Comparison of ENCODE assay signal across 12 cellular contexts in genomic region chr2:96769816-96770215, GRCh38. TPM values are rescaled to one million over a fixed set of nuclear protein-coding genes. Genes with fewer than 3 reads are reported as not detected.
DNase-seq lines count a peak whose midpoint lies in the region; ATAC-seq and TF ChIP-seq lines count a peak whose summit lies in the region.
"Had no signal": no experiment of that assay in that cellular context is flagged by ENCODE, and none has a peak within 500 bp of the region (broad histone marks: within the 10 kb centered on the region; RNA-seq: fewer than 3 reads in every experiment).

No MANE protein-coding gene starts in this region.

- H3K4me1 ChIP-seq in lower lobe of right lung (peaks cover 36% of the 10 kb centered on the region), testis (no peaks in the 10 kb centered on the region)

- TF ChIP-seq CTCF in lower lobe of right lung (IDR thresholded peaks at IDR 0.05) (no peak), testis (IDR thresholded peaks at IDR 0.05) (no peak)

- H3K27ac ChIP-seq in lower lobe of right lung (no peak overlapping the region), testis (no peak overlapping the region)

- ATAC-seq in effector memory CD8-positive, alpha-beta T cell (replicated peaks), result no peak
- ATAC-seq in lower lobe of right lung (peak; percentile 45 to 74), HG02981 (IDR thresholded peaks at IDR 0.05; ENCODE audit: unreplicated experiment) (no peak)

- H3K4me3 Mint-ChIP-seq in effector memory CD8-positive, alpha-beta T cell, result no peak overlapping the region

- peak overlapping the region; percentile 23 to 82 for H3K27ac Mint-ChIP-seq in effector memory CD8-positive, alpha-beta T cell

- DNase-seq in NCI-H2029 (lab: John Stamatoyannopoulos, UW), result peak; percentile 89
- no peak for DNase-seq in effector memory CD8-positive, alpha-beta T cell
- DNase-seq in lower lobe of right lung, result peak; percentile 72
- peak; percentile 42 for DNase-seq in testis
- no peak for DNase-seq in activated CD4-positive, alpha-beta T cell treated with anti-CD3 and anti-CD28 coated beads, Interleukin-2, amount 50 U/mL, for 4 hours
- no peak for DNase-seq in glomerular visceral epithelial cell (ENCODE audit: extremely low spot score)
- DNase-seq in NCI-H146 (lab: John Stamatoyannopoulos, UW), result no peak
- DNase-seq: activated CD4-positive, alpha-beta T cell treated with anti-CD3 and anti-CD28 coated beads for 48 hours; activated naive CD4-positive, alpha-beta T cell; Karpas-422 had no signal

- no peaks in the 10 kb centered on the region for H3K9me3 Mint-ChIP-seq in effector memory CD8-positive, alpha-beta T cell

- H3K27me3 ChIP-seq in lower lobe of right lung (ENCODE audit: low read depth) (no peaks in the 10 kb centered on the region), testis (no peaks in the 10 kb centered on the region)

- peaks cover 8% of the 10 kb centered on the region for H3K36me3 Mint-ChIP-seq in effector memory CD8-positive, alpha-beta T cell (ENCODE audit: insufficient read depth)

- no peaks in the 10 kb centered on the region for H3K27me3 Mint-ChIP-seq in effector memory CD8-positive, alpha-beta T cell

- WGBS in testis, 2 donors, result 59 to 75% methylated on average over 6 to 7 of the region's 7 CpGs

- no peak for TF ChIP-seq POLR2A in testis (IDR thresholded peaks at IDR 0.05)

- H3K4me1 Mint-ChIP-seq in effector memory CD8-positive, alpha-beta T cell (ENCODE audit: low read depth in 2 of 2), result peaks cover 34 to 42% of the 10 kb centered on the region in 2 donors

- intact Hi-C loops in lower lobe of right lung (cut with DNase I), result no loop called here
- intact Hi-C loops in testis (cut with DNase I; ENCODE audit: low total_unique reads), result no loop called here

- H3K4me3 ChIP-seq in lower lobe of right lung (no peak overlapping the region), testis (no peak overlapping the region)
- H3K4me3 ChIP-seq: skin epidermis had no signal

- H3K36me3 ChIP-seq in lower lobe of right lung, result no peaks in the 10 kb centered on the region
- H3K36me3 ChIP-seq in testis (ENCODE audit: low read depth, missing control alignments), result no peaks in the 10 kb centered on the region

- H3K9me3 ChIP-seq in lower lobe of right lung (no peaks in the 10 kb centered on the region), testis (no peaks in the 10 kb centered on the region)

RNA-seq across cellular contexts. Expression of gene CNNM4, which starts 9.1 kb away (rescaled TPM):
- total RNA-seq in lower lobe of right lung (15.7 TPM), testis (10 to 100 TPM; 18.0 to 18.4 TPM)
- 21.8 TPM for polyA plus RNA-seq in testis (ENCODE audit: insufficient read depth, low read depth, low replicate concordance)

RNA-seq across cellular contexts. Expression of gene LMAN2L, which starts 30.0 kb away (rescaled TPM):
- total RNA-seq in lower lobe of right lung (20.9 TPM), testis (10 to 100 TPM; 24.2 to 24.5 TPM)
- 25.2 TPM for polyA plus RNA-seq in testis (ENCODE audit: insufficient read depth, low read depth, low replicate concordance)

RNA-seq across cellular contexts. Expression of gene CNNM3, which starts 46.3 kb away (rescaled TPM):
- total RNA-seq in lower lobe of right lung (29.0 TPM), testis (10 to 100 TPM; 32.2 to 33.6 TPM)
- polyA plus RNA-seq in testis (ENCODE audit: insufficient read depth, low read depth, low replicate concordance), result 33.5 TPM

Comparison
In these comparisons a context has a peak if more than half of its experiments do, and no peak if none do; other contexts are left out.
1. DNase-seq: peak in NCI-H2029 (single experiment), lower lobe of right lung (single experiment) and testis (single experiment); none in effector memory CD8-positive, alpha-beta T cell (0 of 3), activated CD4-positive, alpha-beta T cell treated with anti-CD3 and anti-CD28 coated beads, Interleukin-2, amount 50 U/mL, for 4 hours (0 of 2), glomerular visceral epithelial cell (single experiment) and NCI-H146 (single experiment).
2. ATAC-seq: peak in lower lobe of right lung (2 of 2); none in effector memory CD8-positive, alpha-beta T cell (single experiment) and HG02981 (single experiment).